Comparison of ENCODE assay signal across 8 cellular contexts in the genomic region with DNA sequence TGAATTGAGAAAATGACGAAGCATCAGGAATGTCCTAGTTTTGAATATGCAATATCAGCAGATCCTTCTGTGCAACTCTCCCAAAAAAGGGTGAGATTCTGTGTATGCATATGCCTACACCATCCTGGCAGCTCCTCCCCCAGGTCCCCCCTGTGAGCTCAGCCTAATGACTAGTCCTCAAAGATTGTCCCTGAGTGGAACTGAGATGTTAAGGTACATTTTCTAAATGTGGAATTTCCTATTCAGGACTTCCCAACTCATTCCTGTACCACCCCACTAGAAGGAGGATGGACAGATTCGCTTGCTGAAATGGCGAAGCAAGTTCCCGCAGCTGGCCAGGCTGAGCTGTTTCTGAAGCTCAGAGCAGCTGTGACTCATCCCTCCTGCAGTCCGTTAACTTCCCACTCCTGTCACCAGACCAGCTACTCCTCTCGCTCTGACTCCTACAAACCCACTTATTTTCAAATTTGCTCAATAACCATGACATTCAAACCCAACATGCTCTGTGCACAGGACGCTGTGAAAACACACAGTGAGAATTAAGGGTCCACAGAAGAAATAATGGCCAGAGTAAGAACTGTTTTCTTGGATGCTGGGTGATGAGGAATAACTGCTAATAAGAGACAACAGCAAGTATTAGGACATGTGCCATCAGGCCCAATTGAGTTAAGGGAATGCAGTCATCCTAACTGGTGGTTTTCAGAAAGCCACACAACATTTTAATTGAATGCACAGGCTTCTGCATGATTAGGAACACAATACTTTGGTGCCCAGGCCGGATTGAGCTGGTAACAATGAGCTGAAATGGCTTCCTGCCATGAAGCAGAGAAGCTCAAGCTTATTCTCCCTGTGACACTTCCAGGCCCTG. TPM values are rescaled to one million over a fixed set of nuclear protein-coding genes. Genes with fewer than 3 reads are reported as not detected.
A peak's percentile ranks its signal among the peaks of the same experiment; 100 is the strongest.
DNase-seq lines count a peak whose midpoint lies in the region; ATAC-seq and TF ChIP-seq lines count a peak whose summit lies in the region.

No MANE protein-coding gene starts in this region.

- intact Hi-C loops in activated B cell treated with CpG ODN at 0.5 μM for 24 hours (cut with micrococcal nuclease): loop anchor here (1.0 kb wide), 3 partner anchors 8 to 40 kb away; a partner anchor contains a TSS
- intact Hi-C loops in esophagus muscularis mucosa (cut with DNase I): no loop called here
- intact Hi-C loops in upper lobe of right lung (cut with DNase I): no loop called here

- DNase-seq in BE2C (peak; percentile 66), activated B cell treated with CpG ODN at 0.5 μM for 24 hours (no peak), esophagus muscularis mucosa (ENCODE audit: extremely low spot score) (peak; percentile 93), upper lobe of right lung (peak; percentile 70), NCI-H146 treated with DMSO at 0.1 percent for 48 hours (lab: John Stamatoyannopoulos, UW; ENCODE audit: unreplicated experiment) (no peak)

- H3K27me3 Mint-ChIP-seq in activated B cell treated with CpG ODN at 0.5 μM for 24 hours: no peaks in the 10 kb centered on the region

- 18% methylated on average over 7 of the region's 8 CpGs for WGBS in esophagus muscularis mucosa

- CTCF ChIA-PET in activated B cell treated with CpG ODN at 0.5 μM for 24 hours (lab: Charles Lee): interaction anchor here (0.7 to 2.0 kb wide), 7 partner anchors 17 to 250 kb away, joined by 3 to 7 read pairs (median 6); a partner anchor contains a TSS

- H3K4me1 Mint-ChIP-seq in activated B cell treated with CpG ODN at 0.5 μM for 24 hours: peaks cover 31% of the 10 kb centered on the region

- ATAC-seq in GM19372 (IDR thresholded peaks at IDR 0.05; ENCODE audit: low read depth, unreplicated experiment) (peak; percentile 97), HG03439 (IDR thresholded peaks at IDR 0.05; ENCODE audit: unreplicated experiment) (peak; percentile 96), activated B cell treated with CpG ODN at 0.5 μM for 24 hours (ENCODE audit: low read depth) (peak; percentile 90), upper lobe of right lung (peak; percentile 94)

- TF ChIP-seq CTCF in BE2C (IDR thresholded peaks at IDR 0.05; ENCODE audit: low read depth, low read length) (no peak), activated B cell treated with CpG ODN at 0.5 μM for 24 hours (IDR thresholded peaks at IDR 0.05) (no peak), esophagus muscularis mucosa (IDR thresholded peaks at IDR 0.05) (no peak), neutrophil (IDR thresholded peaks at IDR 0.05) (no peak), upper lobe of right lung (IDR thresholded peaks at IDR 0.05) (no peak)

- no peak for TF ChIP-seq EP300 in esophagus muscularis mucosa (IDR thresholded peaks at IDR 0.05)

- POLR2A ChIA-PET in activated B cell treated with CpG ODN at 0.5 μM for 24 hours (lab: Charles Lee): interaction anchor here (0.6 to 2.3 kb wide), 23 partner anchors 8 to 383 kb away, joined by 3 to 41 read pairs (median 4); a partner anchor contains a TSS

- H3K36me3 Mint-ChIP-seq in activated B cell treated with CpG ODN at 0.5 μM for 24 hours (ENCODE audit: low read depth): no peaks in the 10 kb centered on the region

- H3K27ac Mint-ChIP-seq in activated B cell treated with CpG ODN at 0.5 μM for 24 hours: peak overlapping the region; percentile 54

- peaks cover 5% of the 10 kb centered on the region for H3K9me3 Mint-ChIP-seq in activated B cell treated with CpG ODN at 0.5 μM for 24 hours

- H3K4me1 ChIP-seq in BE2C (peaks cover 9% of the 10 kb centered on the region; the same call in 1 of the 2 replicates), esophagus muscularis mucosa (peaks cover 6 to 17% (median 15%) of the 10 kb centered on the region in 4 donors), neutrophil (ENCODE audit: control insufficient read depth in 1 of 2, insufficient read depth in 1 of 2, low read depth in 1 of 2, low read length in 1 of 2) (peaks cover 13 to 14% of the 10 kb centered on the region in 2 experiments), upper lobe of right lung (peaks cover 13% of the 10 kb centered on the region)

- H3K27ac ChIP-seq in esophagus muscularis mucosa (replicated peaks in 1 of 4): peak overlapping the region; percentile 38 to 67 (median 52)
- H3K27ac ChIP-seq in neutrophil: peak overlapping the region; percentile 43
- H3K27ac ChIP-seq in upper lobe of right lung: peak overlapping the region; percentile 32

- no peaks in the 10 kb centered on the region for H3K27me3 ChIP-seq in BE2C
- no peaks in the 10 kb centered on the region for H3K27me3 ChIP-seq in esophagus muscularis mucosa
- no peaks in the 10 kb centered on the region for H3K27me3 ChIP-seq in neutrophil
- no peaks in the 10 kb centered on the region for H3K27me3 ChIP-seq in upper lobe of right lung

- peak overlapping the region; percentile 1; the same call in 1 of the 2 replicates for H3K4me3 ChIP-seq in BE2C (ENCODE audit: low read depth, low read length)
- H3K4me3 ChIP-seq in esophagus muscularis mucosa: peak overlapping the region in 3 of 4 donors; percentile 18 to 29 (median 23)
- H3K4me3 ChIP-seq in neutrophil (ENCODE audit: low read depth in 1 of 2, low read length in 1 of 2): no peak overlapping the region
- no peak overlapping the region for H3K4me3 ChIP-seq in upper lobe of right lung

- H3K9me3 ChIP-seq in BE2C (no peaks in the 10 kb centered on the region), esophagus muscularis mucosa (peaks cover 0 to 8% (median 0%) of the 10 kb centered on the region in 4 donors), neutrophil (no peaks in the 10 kb centered on the region), upper lobe of right lung (no peaks in the 10 kb centered on the region)

- peak overlapping the region; percentile 32 for H3K4me3 Mint-ChIP-seq in activated B cell treated with CpG ODN at 0.5 μM for 24 hours

- no peak for TF ChIP-seq POLR2A in esophagus muscularis mucosa (IDR thresholded peaks at IDR 0.05; ENCODE audit: low read depth)

- H3K36me3 ChIP-seq in BE2C (no peaks in the 10 kb centered on the region), esophagus muscularis mucosa (no peaks in the 10 kb centered on the region), neutrophil (no peaks in the 10 kb centered on the region), upper lobe of right lung (no peaks in the 10 kb centered on the region)

RNA-seq across cellular contexts. Expression of a gene that starts 40.0 kb away (rescaled TPM):
- polyA plus RNA-seq in BE2C (2012; ENCODE audit: insufficient read depth, insufficient read length, low read depth): 10.5 TPM
- total RNA-seq in activated B cell treated with CpG ODN at 0.5 μM for 24 hours (65.5 and 66.2 TPM in 2 replicates), esophagus muscularis mucosa (10 to 100 TPM; 32.3 to 50.1 (median 36.4) TPM), upper lobe of right lung (44.0 TPM)

Comparison
In these comparisons a context has a peak if more than half of its experiments do, and no peak if none do; other contexts are left out.
1. DNase-seq: peak in BE2C (single experiment), esophagus muscularis mucosa (single experiment) and upper lobe of right lung (single experiment); none in activated B cell treated with CpG ODN at 0.5 μM for 24 hours (single experiment) and NCI-H146 treated with DMSO at 0.1 percent for 48 hours (single experiment).
2. H3K4me3 ChIP-seq: peak in BE2C (single experiment) and esophagus muscularis mucosa (3 of 4); none in neutrophil (0 of 2) and upper lobe of right lung (single experiment).
3. Peak in every context shown above with its lines, with median percentiles within 50 percentile points of each other: ATAC-seq and H3K27ac ChIP-seq.